In genomic region chr17:16477255-16477654, GRCh38 we compare ENCODE assay signal across 9 cellular contexts. TPM values are rescaled to one million over a fixed set of nuclear protein-coding genes. Genes with fewer than 3 reads are reported as not detected.
DNase-seq lines count a peak whose midpoint lies in the region; ATAC-seq, FAIRE-seq and TF ChIP-seq lines count a peak whose summit lies in the region.
"Had no signal": no experiment of that assay in that cellular context is flagged by ENCODE, and none has a peak within 500 bp of the region (broad histone marks: within the 10 kb centered on the region; RNA-seq: fewer than 3 reads in every experiment).

No MANE protein-coding gene starts in this region.

- no peaks in the 10 kb centered on the region for H3K27me3 Mint-ChIP-seq in activated CD8-positive, alpha-beta T cell treated with anti-CD3 and anti-CD28 coated beads for 36 hours

- no peak overlapping the region for H3K4me3 ChIP-seq in bronchial epithelial cell (ENCODE audit: low read depth, low read length)
- no peak overlapping the region for H3K4me3 ChIP-seq in left lung
- H3K4me3 ChIP-seq in tibial artery = no peak overlapping the region

- no peaks in the 10 kb centered on the region for H3K36me3 ChIP-seq in bronchial epithelial cell (ENCODE audit: control insufficient read depth, insufficient read depth, low read length)
- no peaks in the 10 kb centered on the region for H3K36me3 ChIP-seq in left lung
- no peaks in the 10 kb centered on the region for H3K36me3 ChIP-seq in tibial artery

- no peaks in the 10 kb centered on the region for H3K9me3 Mint-ChIP-seq in activated CD8-positive, alpha-beta T cell treated with anti-CD3 and anti-CD28 coated beads for 36 hours

- H3K4me1 Mint-ChIP-seq in activated CD8-positive, alpha-beta T cell treated with anti-CD3 and anti-CD28 coated beads for 36 hours (ENCODE audit: low read depth) = no peaks in the 10 kb centered on the region

- intact Hi-C loops in left lung (cut with DNase I) (no loop called here), tibial artery (cut with DNase I; ENCODE audit: low total_unique reads) (no loop called here)
- intact Hi-C loops in activated CD8-positive, alpha-beta T cell treated with anti-CD3 and anti-CD28 coated beads for 36 hours (cut with micrococcal nuclease) = no loop called here

- no peaks in the 10 kb centered on the region for H3K36me3 Mint-ChIP-seq in activated CD8-positive, alpha-beta T cell treated with anti-CD3 and anti-CD28 coated beads for 36 hours (ENCODE audit: low read depth)

- POLR2A ChIA-PET in activated CD8-positive, alpha-beta T cell treated with anti-CD3 and anti-CD28 coated beads for 36 hours (lab: Charles Lee) = no interaction called here

- FAIRE-seq in HTR-8/SVneo (lab: Jason Lieb, UNC) (peak; percentile 99), bronchial epithelial cell (lab: Jason Lieb, UNC) (no peak)

- H3K4me1 ChIP-seq in left lung = no peaks in the 10 kb centered on the region
- H3K4me1 ChIP-seq in tibial artery = peaks cover 0 to 25% (median 5%) of the 10 kb centered on the region in 4 donors

- peaks cover 2% of the 10 kb centered on the region for H3K27me3 ChIP-seq in bronchial epithelial cell (ENCODE audit: control insufficient read depth, insufficient read depth, low read length)
- no peaks in the 10 kb centered on the region for H3K27me3 ChIP-seq in left lung
- peaks cover 0 to under 1% of the 10 kb centered on the region in 2 donors for H3K27me3 ChIP-seq in tibial artery

- DNase-seq in HTR-8/SVneo (ENCODE audit: insufficient read length, low spot score) = peak; percentile 98
- DNase-seq in bronchial epithelial cell (ENCODE audit: low read depth) = peak; percentile 61
- DNase-seq in left lung = peak in 1 of 2 donors; percentile 41
- DNase-seq in tibial artery = peak in 1 of 2 donors; percentile 59
- DNase-seq in activated CD8-positive, alpha-beta T cell treated with anti-CD3 and anti-CD28 coated beads for 36 hours = no peak
- no peak for DNase-seq in stimulated activated CD4-positive, alpha-beta T cell treated with anti-CD3 and anti-CD28 coated beads, Interleukin-2, amount 100 ng/mL, for 24 hours
- no peak for DNase-seq in NCI-H146 treated with DMSO at 0.1 percent for 48 hours (lab: John Stamatoyannopoulos, UW; ENCODE audit: unreplicated experiment)
- DNase-seq in NCI-H1092 treated with DMSO at 0.1 percent for 48 hours (lab: John Stamatoyannopoulos, UW) = no peak

- peak; percentile 83 for ATAC-seq in left lung
- no peak for ATAC-seq in activated CD8-positive, alpha-beta T cell treated with anti-CD3 and anti-CD28 coated beads for 36 hours

- no peaks in the 10 kb centered on the region for H3K9me3 ChIP-seq in left lung
- no peaks in the 10 kb centered on the region for H3K9me3 ChIP-seq in tibial artery

- H3K27ac ChIP-seq in left lung (peak overlapping the region in 1 of 2 donors; percentile 56), tibial artery (peak overlapping the region; percentile 62 to 70)
- H3K27ac ChIP-seq: HL-60 had no signal

- no peak overlapping the region for H3K27ac Mint-ChIP-seq in activated CD8-positive, alpha-beta T cell treated with anti-CD3 and anti-CD28 coated beads for 36 hours

- no peak overlapping the region for H3K4me3 Mint-ChIP-seq in activated CD8-positive, alpha-beta T cell treated with anti-CD3 and anti-CD28 coated beads for 36 hours

- CTCF ChIA-PET in activated CD8-positive, alpha-beta T cell treated with anti-CD3 and anti-CD28 coated beads for 36 hours (lab: Charles Lee) = interaction anchor here (1.1 kb wide), 1 partner anchor 107 kb away, joined by 3 read pairs; no protein-coding TSS in a partner anchor

- TF ChIP-seq CTCF in bronchial epithelial cell (IDR thresholded peaks at IDR 0.05; ENCODE audit: insufficient read depth, low read length, severe bottlenecking) = no peak
- no peak for TF ChIP-seq CTCF in left lung (IDR thresholded peaks at IDR 0.05)
- TF ChIP-seq CTCF in tibial artery (IDR thresholded peaks at IDR 0.05) = no peak
- TF ChIP-seq CTCF in activated CD8-positive, alpha-beta T cell treated with anti-CD3 and anti-CD28 coated beads for 36 hours (IDR thresholded peaks at IDR 0.05) = no peak

RNA-seq across cellular contexts. Expression of gene LRRC75A, which starts 14.7 kb away (rescaled TPM):
- total RNA-seq in bronchial epithelial cell (0.13 TPM in 1 of 2 replicates, not detected in the other), left lung (1 to 10 TPM; 2.9 to 3.8 TPM)
- 1 to 10 TPM; 1.8 to 2.3 TPM for total RNA-seq in activated CD8-positive, alpha-beta T cell treated with anti-CD3 and anti-CD28 coated beads for 36 hours

Comparison
In these comparisons a context has a peak if more than half of its experiments do, and no peak if none do; other contexts are left out.
1. DNase-seq: peak in HTR-8/SVneo (single experiment) and bronchial epithelial cell (single experiment); none in activated CD8-positive, alpha-beta T cell treated with anti-CD3 and anti-CD28 coated beads for 36 hours (single experiment), stimulated activated CD4-positive, alpha-beta T cell treated with anti-CD3 and anti-CD28 coated beads, Interleukin-2, amount 100 ng/mL, for 24 hours (0 of 2), NCI-H146 treated with DMSO at 0.1 percent for 48 hours (single experiment) and NCI-H1092 treated with DMSO at 0.1 percent for 48 hours (single experiment).